Comparison of ENCODE assay signal across 13 cellular contexts in the genomic region with DNA sequence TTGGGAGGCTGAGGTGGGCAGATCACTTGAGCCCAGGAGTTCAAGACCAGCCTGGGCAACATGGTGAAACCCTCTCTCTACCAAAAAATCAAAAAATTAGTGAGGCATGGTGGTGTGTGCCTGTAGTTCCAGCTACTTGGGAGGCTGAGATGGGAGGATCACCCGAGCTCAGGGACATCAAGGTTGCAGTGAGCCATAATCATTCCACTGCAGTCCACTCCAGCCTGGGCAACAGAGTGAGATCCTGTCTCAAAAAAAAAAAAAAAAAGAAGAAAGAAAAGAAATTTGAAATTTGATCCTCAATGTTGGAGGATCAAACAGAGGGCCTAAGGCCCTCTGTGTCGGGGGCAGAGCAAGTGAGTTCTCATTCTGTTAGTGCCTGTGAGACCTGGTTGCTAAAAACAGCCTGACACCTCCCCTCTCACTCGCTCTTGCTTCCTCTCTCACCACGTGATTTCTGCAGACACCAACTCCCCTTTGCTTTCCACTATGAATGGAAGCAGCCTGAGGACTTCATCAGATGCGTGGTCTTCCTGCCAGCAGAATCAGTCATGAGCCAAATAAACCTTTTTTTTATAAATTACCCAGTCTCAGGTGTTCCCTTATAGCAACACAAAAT. TPM values are rescaled to one million over a fixed set of nuclear protein-coding genes. Genes with fewer than 3 reads are reported as not detected.
DNase-seq lines count a peak whose midpoint lies in the region; ATAC-seq, FAIRE-seq and TF ChIP-seq lines count a peak whose summit lies in the region.
"Had no signal": no experiment of that assay in that cellular context is flagged by ENCODE, and none has a peak within 500 bp of the region (broad histone marks: within the 10 kb centered on the region; RNA-seq: fewer than 3 reads in every experiment).

No MANE protein-coding gene starts in this region.

- no peak overlapping the region for H3K4me3 ChIP-seq in K562
- H3K4me3 ChIP-seq in body of pancreas: no peak overlapping the region
- H3K4me3 ChIP-seq: lower lobe of right lung had no signal

- H3K9me3 Mint-ChIP-seq in MCF 10A (ENCODE audit: unreplicated experiment): no peaks in the 10 kb centered on the region

- TF ChIP-seq RAD21 in K562 (CRISPR knock-in tag; conservative IDR thresholded peaks at IDR 0.05 in 1 of 2, IDR thresholded peaks at IDR 0.05 in 1 of 2): no peak

- no peaks in the 10 kb centered on the region for H3K27me3 ChIP-seq in K562 (ENCODE audit: control insufficient read depth in 2 of 2, insufficient read depth in 2 of 2, low read length in 2 of 2)
- no peaks in the 10 kb centered on the region for H3K27me3 ChIP-seq in body of pancreas

- FAIRE-seq in K562 (lab: Jason Lieb, UNC): no peak

- POLR2A ChIA-PET in K562 (lab: Yijun Ruan, JAX) (interaction anchor here (1.0 to 1.9 kb wide), 2 partner anchors 9 to 11 kb away, joined by 3 to 12 read pairs; partner anchors contain the start of gene GOLPH3), MCF 10A (lab: Yijun Ruan, JAX) (interaction anchor here (1.6 kb wide), 1 partner anchor 9 kb away, joined by 5 read pairs; no protein-coding TSS in a partner anchor)

- H3K4me2 ChIP-seq in K562 (ENCODE audit: insufficient read depth, low read length): no peak overlapping the region

- DNase-seq in K562 (ENCODE audit: extremely low read depth in 1 of 4, low spot score in 3 of 4) (no peak), NCI-H510A (lab: John Stamatoyannopoulos, UW) (no peak), MCF 10A (ENCODE audit: unreplicated experiment) (no peak), body of pancreas (no peak)
- DNase-seq: activated CD4-positive, alpha-beta T cell treated with anti-CD3 and anti-CD28 coated beads, Interleukin-2, amount 50 U/mL, for 4 hours; lower lobe of right lung; NCI-H1417; retina had no signal

- H3K27ac Mint-ChIP-seq in MCF 10A (ENCODE audit: low read depth, unreplicated experiment): no peak overlapping the region

- in situ Hi-C loops in K562 (cut with MboI): no loop called here

- H3K9ac ChIP-seq in K562 (ENCODE audit: insufficient read depth in 1 of 2, low read depth in 2 of 2, low read length in 2 of 2): no peak overlapping the region

- no peaks in the 10 kb centered on the region for H3K9me1 ChIP-seq in K562 (ENCODE audit: control insufficient read depth, insufficient read depth, low read length)

- ATAC-seq in GM18868 (IDR thresholded peaks at IDR 0.05; ENCODE audit: unreplicated experiment): peak; percentile 80
- ATAC-seq in GM21526 (IDR thresholded peaks at IDR 0.05; ENCODE audit: low FRiP score, unreplicated experiment): peak; percentile 75
- peak; percentile 72 for ATAC-seq in HG03342 (IDR thresholded peaks at IDR 0.05; ENCODE audit: unreplicated experiment)
- ATAC-seq in K562: peak; percentile 50
- ATAC-seq in HG02642 (IDR thresholded peaks at IDR 0.05; ENCODE audit: poor library complexity, unreplicated experiment): no peak
- ATAC-seq in body of pancreas: no peak
- ATAC-seq: HCT116, lower lobe of right lung had no signal

- H2AFZ ChIP-seq in K562 (ENCODE audit: low read depth, low read length): peak overlapping the region; percentile 35; the same call in 1 of the 2 replicates

- no peak for TF ChIP-seq POLR2A in K562 (conservative IDR thresholded peaks at IDR 0.05)
- TF ChIP-seq POLR2A in body of pancreas (IDR thresholded peaks at IDR 0.05): no peak

- H3K4me1 Mint-ChIP-seq in MCF 10A (ENCODE audit: insufficient read depth, unreplicated experiment): no peaks in the 10 kb centered on the region

- no peaks in the 10 kb centered on the region for H3K79me2 ChIP-seq in K562 (ENCODE audit: control insufficient read depth, insufficient read depth, low read length)

- H3K4me1 ChIP-seq in K562 (replicated peaks in 1 of 2; ENCODE audit: control insufficient read depth in 2 of 2, insufficient read depth in 2 of 2, low read length in 2 of 2) (no peaks in the 10 kb centered on the region), body of pancreas (no peaks in the 10 kb centered on the region)
- H3K4me1 ChIP-seq: lower lobe of right lung had no signal

- WGBS in K562 (ENCODE audit: insufficient coverage, low coverage, missing lambda C conversion rate): 36% methylated on average over 5 of the region's 5 CpGs
- WGBS in body of pancreas, 2 donors: 66 to 73% methylated on average over 4 to 5 of the region's 5 CpGs

- no peaks in the 10 kb centered on the region for H4K20me1 ChIP-seq in K562 (replicated peaks; ENCODE audit: control insufficient read depth, insufficient read depth, low read length)

- H3K4me3 Mint-ChIP-seq in MCF 10A (ENCODE audit: unreplicated experiment): no peak overlapping the region

- H3K9me3 ChIP-seq in K562 (replicated peaks; ENCODE audit: control insufficient read depth, insufficient read depth, low read depth, low read length): no peaks in the 10 kb centered on the region
- no peaks in the 10 kb centered on the region for H3K9me3 ChIP-seq in body of pancreas

- TF ChIP-seq EP300 in K562 (IDR thresholded peaks at IDR 0.05; ENCODE audit: low read length): no peak

- H3K36me3 Mint-ChIP-seq in MCF 10A (ENCODE audit: insufficient read depth, unreplicated experiment): no peaks in the 10 kb centered on the region

- H3K27me3 Mint-ChIP-seq in MCF 10A (ENCODE audit: insufficient read depth, unreplicated experiment): no peaks in the 10 kb centered on the region

- intact Hi-C loops in K562 (cut with micrococcal nuclease) (no loop called here), MCF 10A (cut with micrococcal nuclease) (no loop called here), body of pancreas (cut with DNase I) (no loop called here)

- H3K36me3 ChIP-seq in K562 (ENCODE audit: control insufficient read depth, insufficient read depth, low read length): no peaks in the 10 kb centered on the region
- H3K36me3 ChIP-seq in body of pancreas (replicated peaks in 1 of 2; ENCODE audit: insufficient read depth in 1 of 2, low read depth in 2 of 2): no peaks in the 10 kb centered on the region
- H3K36me3 ChIP-seq: lower lobe of right lung had no signal

- CTCF ChIA-PET in K562 (lab: Yijun Ruan, JAX; ENCODE audit: low intra/inter-chr PET ratio) (no interaction called here), MCF 10A (lab: Yijun Ruan, JAX) (no interaction called here)

- H3K27ac ChIP-seq in K562 (ENCODE audit: extremely low read depth, low read depth, low read length) (no peak overlapping the region), body of pancreas (no peak overlapping the region)
- H3K27ac ChIP-seq: lower lobe of right lung had no signal

- BruUV-seq in K562 (replicated peaks; lab: Mats Ljungman, UMichigan): no TSS peak
- BruUV-seq in MCF 10A (replicated peaks; lab: Mats Ljungman, UMichigan): no TSS peak

- TF ChIP-seq CTCF in K562 (IDR thresholded peaks at IDR 0.05 in 2 of 3, conservative IDR thresholded peaks at IDR 0.05 in 1 of 3; ENCODE audit: insufficient read depth in 2 of 3, low read depth in 1 of 3, low read length in 3 of 3) (no peak), MCF 10A (IDR thresholded peaks at IDR 0.05; ENCODE audit: unreplicated experiment) (no peak), body of pancreas (IDR thresholded peaks at IDR 0.05) (no peak)

TF ChIP-seq in K562, 482 proteins besides CTCF, POLR2A, EP300 and RAD21 (continues in another document):
- TF ChIP-seq EGR1 (conservative IDR thresholded peaks at IDR 0.05): no peak
- no peak for TF ChIP-seq LCOR (CRISPR knock-in tag; IDR thresholded peaks at IDR 0.05)
- no peak for TF ChIP-seq BRCA1 (IDR thresholded peaks at IDR 0.05)
- no peak for TF ChIP-seq BRCA1 (CRISPR knock-in tag; IDR thresholded peaks at IDR 0.05)
- TF ChIP-seq TBL1XR1 (IDR thresholded peaks at IDR 0.05; ENCODE audit: low read length in 2 of 2): no peak
- TF ChIP-seq PPARD (CRISPR knock-in tag; IDR thresholded peaks at IDR 0.05): no peak
- no peak for TF ChIP-seq ZZZ3 (IDR thresholded peaks at IDR 0.05)
- peak; percentile 89 for TF ChIP-seq ZNF121 (CRISPR knock-in tag; conservative IDR thresholded peaks at IDR 0.05)
- peak; percentile 19; the same call in 1 of the 2 replicates for TF ChIP-seq BCOR (IDR thresholded peaks at IDR 0.05)
- no peak for TF ChIP-seq TCF7 (IDR thresholded peaks at IDR 0.05; ENCODE audit: borderline replicate concordance)
- TF ChIP-seq TRIM24 (IDR thresholded peaks at IDR 0.05): no peak
- peak; percentile 13; the same call in 1 of the 2 replicates for TF ChIP-seq ZNF316 (IDR thresholded peaks at IDR 0.05)
- no peak for TF ChIP-seq WHSC1 (IDR thresholded peaks at IDR 0.05; ENCODE audit: low read length)
- TF ChIP-seq, protein P1, sequence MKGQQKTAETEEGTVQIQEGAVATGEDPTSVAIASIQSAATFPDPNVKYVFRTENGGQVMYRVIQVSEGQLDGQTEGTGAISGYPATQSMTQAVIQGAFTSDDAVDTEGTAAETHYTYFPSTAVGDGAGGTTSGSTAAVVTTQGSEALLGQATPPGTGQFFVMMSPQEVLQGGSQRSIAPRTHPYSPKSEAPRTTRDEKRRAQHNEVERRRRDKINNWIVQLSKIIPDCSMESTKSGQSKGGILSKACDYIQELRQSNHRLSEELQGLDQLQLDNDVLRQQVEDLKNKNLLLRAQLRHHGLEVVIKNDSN (CRISPR knock-in tag; IDR thresholded peaks at IDR 0.05): 0 out of 2 replicates have a peak, but pooled peaks have one; percentile 15
- 0 out of 2 replicates have a peak, but pooled peaks have one; percentile 10 for TF ChIP-seq RAD51 (IDR thresholded peaks at IDR 0.05; ENCODE audit: borderline replicate concordance, low read depth)
- no peak for TF ChIP-seq MED1 (CRISPR knock-in tag; IDR thresholded peaks at IDR 0.05; ENCODE audit: borderline replicate concordance)

RNA-seq across cellular contexts. Expression of gene GOLPH3, which starts 8.5 kb away (rescaled TPM):
- 32.6 and 51.8 TPM in 2 replicates for total RNA-seq in K562 (2011; cell fraction: chromatin; rRNA removed; ENCODE audit: low replicate concordance)
- total RNA-seq in K562 (2011; cell fraction: nucleolus; rRNA removed): 35.0 and 40.7 TPM in 2 replicates
- 39.6 and 50.8 TPM in 2 replicates for total RNA-seq in K562 (2011; cell fraction: nucleoplasm; rRNA removed)
- 54.4 and 56.9 TPM in 2 replicates for total RNA-seq in K562 (2014; rRNA removed)
- total RNA-seq in K562 (2014; rRNA removed; fragmentation: Illumina TruSeq; extraction: Trizol): 60.8 and 68.2 TPM in 2 replicates
- 55.3 and 60.2 TPM in 2 replicates for total RNA-seq in K562 (2015; rRNA removed; fragmentation: Illumina TruSeq; extraction: Trizol)
- total RNA-seq in K562 (2021): 84.9 and 94.6 TPM in 2 replicates
- 49.2 and 55.1 TPM in 2 replicates for polyA plus RNA-seq in K562 (2011; rRNA removed)
- 27.6 and 37.7 TPM in 2 replicates for polyA plus RNA-seq in K562 (2011; cell fraction: cytosol; rRNA removed)
- polyA plus RNA-seq in K562 (2011; cell fraction: nucleus; rRNA removed): 18.4 and 26.1 TPM in 2 replicates
- polyA plus RNA-seq in K562 (2012): 48.8 and 61.6 TPM in 2 replicates
- polyA plus RNA-seq in K562 (2014; fragmentation: Illumina TruSeq; extraction: Trizol): 66.4 and 73.3 TPM in 2 replicates
- 10 to 100 TPM; 18.8 to 21.5 TPM for polyA plus RNA-seq in K562 (2014; fragmentation: Nextera tagmentation; extraction: Ambion mirVana)
- polyA plus RNA-seq in K562 (2014; rRNA removed): 43.9 and 48.7 TPM in 2 replicates
- polyA minus RNA-seq in K562 (2011; rRNA and poly(A)+ RNA removed): 76.6 and 82.5 TPM in 2 replicates
- polyA minus RNA-seq in K562 (2011; cell fraction: cytosol; rRNA and poly(A)+ RNA removed): 33.6 and 42.7 TPM in 2 replicates
- polyA minus RNA-seq in K562 (2011; cell fraction: nucleus; rRNA and poly(A)+ RNA removed): 27.1 and 40.3 TPM in 2 replicates
- 69.5 and 89.6 TPM in 2 replicates for total RNA-seq in MCF 10A (2022)
- total RNA-seq in body of pancreas: 10 to 100 TPM; 74.2 to 78.4 TPM

Comparison
In these comparisons a context has a peak if more than half of its experiments do, and no peak if none do; other contexts are left out.
1. ATAC-seq: peak in GM18868 (single experiment), GM21526 (single experiment), HG03342 (single experiment) and K562 (single experiment); none in HG02642 (single experiment) and body of pancreas (single experiment).